Comparison of ENCODE assay signal across 1 cellular context in the genomic region with DNA sequence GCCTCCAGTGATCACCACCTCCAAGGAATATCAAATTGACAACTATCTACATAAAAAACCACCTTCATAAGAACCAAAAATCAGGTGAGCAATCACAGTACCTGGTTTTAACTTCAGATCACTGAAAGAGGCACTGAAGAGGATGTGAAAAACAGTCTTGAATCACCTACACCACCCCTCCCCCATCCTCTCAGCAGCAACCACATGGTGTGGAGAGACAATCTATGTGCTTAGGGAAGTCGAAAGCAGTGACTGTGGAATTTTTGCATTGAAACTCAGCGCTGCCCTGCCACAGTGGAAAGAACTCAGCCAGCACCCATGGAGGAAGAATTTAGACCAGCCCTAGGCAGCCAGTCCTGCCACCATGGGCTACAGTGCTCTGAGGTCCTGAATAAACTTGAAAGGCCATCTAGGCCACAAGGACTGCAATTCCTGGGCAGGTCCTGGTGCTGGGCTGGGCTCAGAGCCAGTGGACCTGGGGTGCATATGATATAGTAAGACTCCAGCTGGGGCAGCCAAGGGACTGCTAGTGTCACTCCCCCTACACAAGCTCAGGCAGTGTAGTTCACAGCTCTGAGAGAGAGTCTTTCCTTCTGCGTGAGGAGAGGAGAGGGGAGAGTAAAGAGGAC.
TF ChIP-seq lines count a peak whose summit lies in the region.

No MANE protein-coding gene starts in this region.

TF ChIP-seq in HCT116, 20 proteins besides CTCF, POLR2A, EP300 and RAD21 (continued from another document):
- TF ChIP-seq REST (IDR thresholded peaks at IDR 0.05; ENCODE audit: low read depth) (no peak), ZNF274 (IDR thresholded peaks at IDR 0.05; ENCODE audit: low read depth, low read length) (no peak), EGR1 (IDR thresholded peaks at IDR 0.05; ENCODE audit: low read depth) (no peak), CBX3 (IDR thresholded peaks at IDR 0.05; ENCODE audit: low read depth) (no peak), SIN3A (IDR thresholded peaks at IDR 0.05; ENCODE audit: low read depth) (no peak), SP1 (IDR thresholded peaks at IDR 0.05; ENCODE audit: low read depth) (no peak), ZFX (IDR thresholded peaks at IDR 0.05) (no peak), CEBPB (IDR thresholded peaks at IDR 0.05; ENCODE audit: low read depth) (no peak), JUND (IDR thresholded peaks at IDR 0.05) (no peak), FOSL1 (IDR thresholded peaks at IDR 0.05; ENCODE audit: low read depth) (no peak), ELF1 (IDR thresholded peaks at IDR 0.05; ENCODE audit: borderline replicate concordance, low read depth) (no peak), YY1 (IDR thresholded peaks at IDR 0.05; ENCODE audit: extremely low read depth, insufficient replicate concordance, low read depth, low read length) (no peak), TCF7L2 (IDR thresholded peaks at IDR 0.05; ENCODE audit: borderline replicate concordance, extremely low read depth, insufficient read depth, insufficient read length) (no peak), SRF (IDR thresholded peaks at IDR 0.05; ENCODE audit: low read depth) (no peak), MAX (IDR thresholded peaks at IDR 0.05) (no peak)
- TF ChIP-seq, protein P1, sequence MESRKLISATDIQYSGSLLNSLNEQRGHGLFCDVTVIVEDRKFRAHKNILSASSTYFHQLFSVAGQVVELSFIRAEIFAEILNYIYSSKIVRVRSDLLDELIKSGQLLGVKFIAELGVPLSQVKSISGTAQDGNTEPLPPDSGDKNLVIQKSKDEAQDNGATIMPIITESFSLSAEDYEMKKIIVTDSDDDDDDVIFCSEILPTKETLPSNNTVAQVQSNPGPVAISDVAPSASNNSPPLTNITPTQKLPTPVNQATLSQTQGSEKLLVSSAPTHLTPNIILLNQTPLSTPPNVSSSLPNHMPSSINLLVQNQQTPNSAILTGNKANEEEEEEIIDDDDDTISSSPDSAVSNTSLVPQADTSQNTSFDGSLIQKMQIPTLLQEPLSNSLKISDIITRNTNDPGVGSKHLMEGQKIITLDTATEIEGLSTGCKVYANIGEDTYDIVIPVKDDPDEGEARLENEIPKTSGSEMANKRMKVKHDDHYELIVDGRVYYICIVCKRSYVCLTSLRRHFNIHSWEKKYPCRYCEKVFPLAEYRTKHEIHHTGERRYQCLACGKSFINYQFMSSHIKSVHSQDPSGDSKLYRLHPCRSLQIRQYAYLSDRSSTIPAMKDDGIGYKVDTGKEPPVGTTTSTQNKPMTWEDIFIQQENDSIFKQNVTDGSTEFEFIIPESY (IDR thresholded peaks at IDR 0.05; ENCODE audit: extremely low read depth, insufficient replicate concordance, low read length) = no peak
